ENCODE assay signal across 8 cellular contexts in the genomic region with DNA sequence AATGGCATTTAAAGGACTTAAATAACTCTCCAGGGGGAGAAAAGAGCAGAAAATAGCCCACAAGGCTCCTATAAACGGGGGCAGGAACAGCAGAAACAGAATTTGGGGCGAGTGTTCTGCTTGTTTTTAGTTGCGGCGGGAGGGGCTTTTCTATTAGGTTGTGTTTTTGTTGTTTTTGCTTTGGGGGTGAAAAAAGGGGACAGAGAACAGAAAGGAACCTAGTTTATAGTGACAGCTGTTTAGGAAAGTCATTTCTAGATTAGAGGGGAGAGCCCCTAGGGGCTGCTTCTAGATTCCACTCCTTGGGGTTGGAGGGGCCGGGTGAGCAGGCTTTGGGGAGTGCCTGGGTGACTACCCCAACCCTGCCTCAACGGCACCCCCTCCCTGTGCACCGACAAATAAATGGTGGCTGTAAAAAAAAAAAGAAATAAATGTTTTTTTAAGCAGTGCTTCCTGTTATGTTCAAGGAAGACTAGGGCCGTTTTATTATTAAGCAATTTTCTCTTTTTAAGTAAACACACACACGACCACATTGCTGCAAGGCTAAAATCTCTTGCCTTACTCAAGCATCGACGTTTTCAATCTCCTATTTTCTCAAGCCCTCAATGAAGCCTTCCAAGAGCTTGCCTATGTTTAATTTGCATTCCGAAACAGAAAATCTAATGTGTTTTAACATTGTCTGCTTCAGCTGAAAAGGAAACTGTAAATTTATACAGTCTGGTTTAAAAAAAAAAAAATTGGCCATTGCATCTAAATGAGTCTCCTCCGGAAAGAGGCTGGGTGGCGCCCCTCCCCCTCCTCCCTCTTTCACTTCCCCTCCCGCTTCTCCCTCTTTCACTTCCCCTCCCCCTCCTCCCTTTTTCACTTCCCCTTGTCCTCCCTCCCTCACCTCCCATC.
DNase-seq lines count a peak whose midpoint lies in the region; ATAC-seq, FAIRE-seq and TF ChIP-seq lines count a peak whose summit lies in the region.

No MANE protein-coding gene starts in this region.

- no peaks in the 10 kb centered on the region for H3K79me2 ChIP-seq in PC-3 (ENCODE audit: low read length)

- POLR2A ChIA-PET in PC-3 (lab: Charles Lee; ENCODE audit: unreplicated experiment) = interaction anchor here (0.6 to 0.7 kb wide), 2 partner anchors 11 to 33 kb away, joined by 3 to 7 read pairs; no protein-coding TSS in a partner anchor

- BruUV-seq in PC-3 (replicated peaks; lab: Mats Ljungman, UMichigan) = TSS peak; percentile 42

- peak overlapping the region; percentile 61 for H3K4me3 ChIP-seq in PC-3 (ENCODE audit: low read length)

- DNase-seq in CD14-positive monocyte (ENCODE audit: low spot score) = peak; percentile 78
- peak; percentile 40 for DNase-seq in GM19238 (ENCODE audit: insufficient read length, low spot score)
- peak; percentile 59 for DNase-seq in PC-3
- peak; percentile 5 to 50 (median 8) for DNase-seq in activated naive CD4-positive, alpha-beta T cell (lab: John Stamatoyannopoulos, UW)
- DNase-seq in left cardiac atrium = peak; percentile 70
- peak; percentile 86 for DNase-seq in sciatic nerve (ENCODE audit: low spot score)
- DNase-seq in D721Med (ENCODE audit: insufficient read length, low spot score) = no peak

- H3K9ac ChIP-seq in PC-3 (ENCODE audit: low read length) = peak overlapping the region; percentile 75

- H3K4me1 Mint-ChIP-seq in CD14-positive monocyte = peaks cover 42% of the 10 kb centered on the region

- no peaks in the 10 kb centered on the region for H4K20me1 ChIP-seq in PC-3 (ENCODE audit: low read length)

- TF ChIP-seq CTCF in CD14-positive monocyte (IDR thresholded peaks at IDR 0.05) (no peak), PC-3 (conservative IDR thresholded peaks at IDR 0.05; ENCODE audit: low read depth, low read length) (peak; percentile 22; the same call in 1 of the 2 replicates), D721Med (IDR thresholded peaks at IDR 0.05; ENCODE audit: insufficient read depth, missing control alignments) (no peak)

- H3K36me3 Mint-ChIP-seq in CD14-positive monocyte = no peaks in the 10 kb centered on the region

- ATAC-seq in HG03159 (IDR thresholded peaks at IDR 0.05; ENCODE audit: unreplicated experiment) = peak; percentile 86
- peak; percentile 47 for ATAC-seq in PC-3
- ATAC-seq in left cardiac atrium = peak; percentile 29 to 39
- ATAC-seq in sciatic nerve = peak; percentile 62

- H3K9me2 ChIP-seq in PC-3 (replicated peaks; ENCODE audit: low read length) = no peaks in the 10 kb centered on the region

- intact Hi-C loops in CD14-positive monocyte (cut with micrococcal nuclease) (loop anchor here (2.0 kb wide), 2 partner anchors 113 to 121 kb away; no protein-coding TSS in a partner anchor), PC-3 (cut with micrococcal nuclease) (loop anchor here (1.0 to 5.0 kb wide), 3 partner anchors 109 to 179 kb away; no protein-coding TSS in a partner anchor), left cardiac atrium (cut with DNase I) (loop anchor here (2.0 to 5.0 kb wide), 2 partner anchors 121 kb away; no protein-coding TSS in a partner anchor), sciatic nerve (cut with DNase I) (loop anchor here (5.0 kb wide), 1 partner anchor 121 kb away; no protein-coding TSS in a partner anchor)

- peaks cover 0 to 3% (median 0%) of the 10 kb centered on the region in 7 donors for H3K9me3 Mint-ChIP-seq in CD14-positive monocyte

- H3K36me3 ChIP-seq in PC-3 (ENCODE audit: low read depth, low read length) = no peaks in the 10 kb centered on the region

- peaks cover 24% of the 10 kb centered on the region for H3K4me1 ChIP-seq in PC-3 (ENCODE audit: insufficient read depth, low read length)

- CTCF ChIA-PET in PC-3 (lab: Charles Lee) = interaction anchor here (0.7 to 0.9 kb wide), 3 partner anchors 170 to 525 kb away, joined by 4 to 7 read pairs (median 5); no protein-coding TSS in a partner anchor

- H3K27ac Mint-ChIP-seq in CD14-positive monocyte = peak overlapping the region; percentile 94 to 99 (median 97)

- FAIRE-seq in D721Med (lab: Jason Lieb, UNC) = no peak

- peaks cover 0 to 10% (median 2%) of the 10 kb centered on the region in 3 donors for H3K27me3 Mint-ChIP-seq in CD14-positive monocyte (ENCODE audit: low read depth in 3 of 3)

- no peaks in the 10 kb centered on the region for H3F3A ChIP-seq in PC-3 (ENCODE audit: low read length, unreplicated experiment)

- peak overlapping the region; percentile 86 for H2AFZ ChIP-seq in PC-3 (ENCODE audit: low read length)

- peak overlapping the region; percentile 84 for H3K4me2 ChIP-seq in PC-3 (ENCODE audit: low read length)

- no peaks in the 10 kb centered on the region for H3K9me3 ChIP-seq in PC-3 (ENCODE audit: low read length)

- peak overlapping the region; percentile 97 for H3K27ac ChIP-seq in PC-3 (ENCODE audit: low read length)

- peak overlapping the region; percentile 72 to 87 for H3K4me3 Mint-ChIP-seq in CD14-positive monocyte

- no peaks in the 10 kb centered on the region for H3K27me3 ChIP-seq in PC-3 (ENCODE audit: low read length)

Comparison
In these comparisons a context has a peak if more than half of its experiments do, and no peak if none do; other contexts are left out.
1. ATAC-seq: peak in every context shown above with its lines; median percentile 86 in HG03159; 62 in sciatic nerve; 47 in PC-3; 34 in left cardiac atrium.